In genomic region chr22:39360242-39360641, GRCh38 we compare ENCODE assay signal across 1 cellular context.
TF ChIP-seq lines count a peak whose summit lies in the region.

No MANE protein-coding gene starts in this region.

TF ChIP-seq in IMR-90, 13 proteins besides CTCF, POLR2A, EP300 and RAD21:
- TF ChIP-seq MXI1 (IDR thresholded peaks at IDR 0.05; ENCODE audit: borderline replicate concordance, low read depth, low read length), result no peak
- TF ChIP-seq FOS (IDR thresholded peaks at IDR 0.05; ENCODE audit: low read depth, low read length), result no peak
- no peak for TF ChIP-seq BHLHE40 (IDR thresholded peaks at IDR 0.05; ENCODE audit: low read depth, low read length)
- TF ChIP-seq MAZ (IDR thresholded peaks at IDR 0.05; ENCODE audit: borderline replicate concordance, low read depth, low read length), result no peak
- no peak for TF ChIP-seq MAFK (IDR thresholded peaks at IDR 0.05; ENCODE audit: low read depth, low read length)
- TF ChIP-seq CHD1 (IDR thresholded peaks at IDR 0.05; ENCODE audit: low read depth, low read length), result no peak
- TF ChIP-seq USF2 (IDR thresholded peaks at IDR 0.05; ENCODE audit: low read depth, low read length), result no peak
- TF ChIP-seq SMC3 (IDR thresholded peaks at IDR 0.05; ENCODE audit: low read depth, low read length), result no peak
- TF ChIP-seq ELK1 (IDR thresholded peaks at IDR 0.05; ENCODE audit: borderline replicate concordance, low read depth, low read length), result no peak
